In the genomic region with DNA sequence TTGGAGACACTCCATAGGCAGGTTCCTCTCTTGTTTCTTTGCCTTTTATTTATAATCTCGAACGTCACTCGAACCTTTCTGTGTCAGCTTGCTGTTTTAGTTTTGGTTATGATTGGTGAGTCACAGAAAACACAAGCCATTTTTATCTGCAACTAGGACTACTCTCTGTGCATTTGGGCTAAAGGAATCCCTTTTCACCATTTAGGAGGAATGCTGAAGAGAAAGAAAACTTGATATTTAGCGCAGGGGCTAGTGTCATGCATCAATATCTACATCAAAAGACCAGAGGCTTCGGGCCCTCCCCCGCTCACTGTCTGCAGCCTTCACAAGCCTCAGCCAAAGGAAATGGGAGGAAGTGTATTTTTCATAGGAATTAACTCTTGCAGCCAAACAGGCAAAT, we compare ENCODE assay signal across 9 cellular contexts.
A peak's percentile ranks its signal among the peaks of the same experiment; 100 is the strongest.
DNase-seq lines count a peak whose midpoint lies in the region; ATAC-seq and TF ChIP-seq lines count a peak whose summit lies in the region.
"Had no signal": no experiment of that assay in that cellular context is flagged by ENCODE, and none has a peak within 500 bp of the region (broad histone marks: within the 10 kb centered on the region; RNA-seq: fewer than 3 reads in every experiment).

No MANE protein-coding gene starts in this region.

- DNase-seq in SJSA1 (ENCODE audit: low read depth in 1 of 2, low spot score in 2 of 2) (peak in 1 of 2 experiments; percentile 71), smooth muscle cell (lab: John Stamatoyannopoulos, UW; ENCODE audit: unreplicated experiment) (no peak), GM19238 (ENCODE audit: insufficient read length, low spot score) (no peak)
- DNase-seq in activated CD4-positive, CD25-positive, alpha-beta regulatory T cell treated with anti-CD3 and anti-CD28 coated beads, Interleukin-2, amount 50 U/mL, for 72 hours: no peak
- DNase-seq: left cardiac atrium had no signal

- H3K79me2 ChIP-seq in smooth muscle cell (ENCODE audit: low read depth): no peaks in the 10 kb centered on the region

- TF ChIP-seq EP300 in gastroesophageal sphincter (IDR thresholded peaks at IDR 0.05): no peak

- H3K9me3 ChIP-seq in SJSA1 (replicated peaks) (no peaks in the 10 kb centered on the region), gastroesophageal sphincter (no peaks in the 10 kb centered on the region), smooth muscle cell (replicated peaks; ENCODE audit: low read depth) (no peaks in the 10 kb centered on the region)

- no peak for TF ChIP-seq POLR2A in gastroesophageal sphincter (IDR thresholded peaks at IDR 0.05)

- no peaks in the 10 kb centered on the region for H4K20me1 ChIP-seq in smooth muscle cell (ENCODE audit: low read depth)

- H3K36me3 ChIP-seq in SJSA1: no peaks in the 10 kb centered on the region
- H3K36me3 ChIP-seq in gastroesophageal sphincter: no peaks in the 10 kb centered on the region
- H3K36me3 ChIP-seq in smooth muscle cell (ENCODE audit: low read depth): no peaks in the 10 kb centered on the region

- H3K9ac ChIP-seq in smooth muscle cell (ENCODE audit: low read depth): no peak overlapping the region

- ATAC-seq in HG02610 (IDR thresholded peaks at IDR 0.05; ENCODE audit: unreplicated experiment) (peak; percentile 38), gastroesophageal sphincter (no peak), HG03175 (IDR thresholded peaks at IDR 0.05; ENCODE audit: unreplicated experiment) (no peak)
- ATAC-seq in activated CD4-positive, CD25-positive, alpha-beta regulatory T cell treated with anti-CD3 and anti-CD28 coated beads, Interleukin-2, amount 50 U/mL, for 24 hours: no peak

- H3K27me3 ChIP-seq in SJSA1 (replicated peaks) (no peaks in the 10 kb centered on the region), gastroesophageal sphincter (no peaks in the 10 kb centered on the region), smooth muscle cell (ENCODE audit: low read depth) (no peaks in the 10 kb centered on the region)

- peaks cover 9% of the 10 kb centered on the region for H3F3A ChIP-seq in smooth muscle cell (ENCODE audit: low read depth)

- no peak overlapping the region for H3K4me3 ChIP-seq in SJSA1
- H3K4me3 ChIP-seq in gastroesophageal sphincter: no peak overlapping the region
- H3K4me3 ChIP-seq in smooth muscle cell: no peak overlapping the region

- H3K27ac ChIP-seq in SJSA1: peak overlapping the region; percentile 22
- peak overlapping the region in 3 of 4 donors; percentile 29 to 73 (median 56) for H3K27ac ChIP-seq in gastroesophageal sphincter
- peak overlapping the region; percentile 40 for H3K27ac ChIP-seq in smooth muscle cell (ENCODE audit: low read depth)

- TF ChIP-seq CTCF in gastroesophageal sphincter (IDR thresholded peaks at IDR 0.05) (no peak), smooth muscle cell (IDR thresholded peaks at IDR 0.05; ENCODE audit: borderline replicate concordance, insufficient read depth, poor library complexity, severe bottlenecking) (no peak)

- peak overlapping the region; percentile 64 for H3K4me2 ChIP-seq in smooth muscle cell

- peak overlapping the region; percentile 22 for H2AFZ ChIP-seq in smooth muscle cell (ENCODE audit: low read depth)

- WGBS in gastroesophageal sphincter (ENCODE audit: low coverage in 1 of 2), 2 donors: 26 to 36% methylated on average over 5 to 6 of the region's 6 CpGs
- 42% methylated on average over 6 of the region's 6 CpGs for WGBS in smooth muscle cell (ENCODE audit: low lambda C conversion rate)

- peaks cover 41% of the 10 kb centered on the region for H3K4me1 ChIP-seq in SJSA1 (replicated peaks)
- H3K4me1 ChIP-seq in gastroesophageal sphincter: peaks cover 6 to 21% (median 13%) of the 10 kb centered on the region in 3 donors
- peaks cover 44% of the 10 kb centered on the region for H3K4me1 ChIP-seq in smooth muscle cell (ENCODE audit: low read depth)
